25 cellular contexts compared by ENCODE assay signal in genomic region chr5:95532415-95532814, GRCh38.
"Had no signal": no experiment of that assay in that cellular context is flagged by ENCODE, and none has a peak within 500 bp of the region (broad histone marks: within the 10 kb centered on the region; RNA-seq: fewer than 3 reads in every experiment).

No MANE protein-coding gene starts in this region.

- H3K4me3 ChIP-seq: gastrocnemius medialis, lung, neural progenitor cell, prostate gland, right atrium auricular region, spleen, testis, tibial artery had no signal

- H2AFZ ChIP-seq: neural progenitor cell had no signal

- H3K9ac ChIP-seq: neural progenitor cell had no signal

- H3K4me1 ChIP-seq: gastrocnemius medialis, neural progenitor cell, prostate gland, right atrium auricular region, spleen had no signal

- H3K4me1 Mint-ChIP-seq: nephron, neural progenitor cell had no signal

- H3K4me3 Mint-ChIP-seq: memory B cell; naive thymus-derived CD4-positive, alpha-beta T cell; nephron; neural progenitor cell; stimulated activated memory B cell treated with anti-CD40 and anti-IgM and Interleukin-4, amounts not matched to agents 10 μg/mL and 1 μg/mL and 100 μg/mL, for 72 hours; type B pancreatic cell had no signal

- H3K4me2 ChIP-seq: neural progenitor cell had no signal

- H3K27ac Mint-ChIP-seq: nephron; neural progenitor cell; stimulated activated memory B cell treated with anti-CD40 and anti-IgM and Interleukin-4, amounts not matched to agents 10 μg/mL and 1 μg/mL and 100 μg/mL, for 72 hours had no signal

- ATAC-seq: esophagus mucosa; gastrocnemius medialis; left lobe of liver; naive thymus-derived CD4-positive, alpha-beta T cell; sciatic nerve; stimulated activated memory B cell treated with anti-CD40 and anti-IgM and Interleukin-4, amounts not matched to agents 10 μg/mL and 1 μg/mL and 100 μg/mL, for 72 hours; stimulated activated naive CD8-positive, alpha-beta T cell treated with anti-CD3 and anti-CD28 coated beads, Interleukin-15, Interleukin-2, amounts not matched to agents 100 U/mL and 50 U/mL, for 24 hours had no signal

- FAIRE-seq: kidney had no signal

- H3K27me3 Mint-ChIP-seq: memory B cell; naive thymus-derived CD4-positive, alpha-beta T cell; stimulated activated memory B cell treated with anti-CD40 and anti-IgM and Interleukin-4, amounts not matched to agents 10 μg/mL and 1 μg/mL and 100 μg/mL, for 72 hours; type B pancreatic cell had no signal

- H3K9me3 Mint-ChIP-seq: memory B cell; naive thymus-derived CD4-positive, alpha-beta T cell; nephron; neural progenitor cell; stimulated activated memory B cell treated with anti-CD40 and anti-IgM and Interleukin-4, amounts not matched to agents 10 μg/mL and 1 μg/mL and 100 μg/mL, for 72 hours; type B pancreatic cell had no signal

- H3K27me3 ChIP-seq: gastrocnemius medialis, neural progenitor cell, right atrium auricular region, spleen, testis, tibial artery had no signal

- H3K36me3 ChIP-seq: prostate gland had no signal

- H3K27ac ChIP-seq: epithelial cell of prostate, gastrocnemius medialis, neural progenitor cell, prostate gland, right atrium auricular region, spleen, testis, tibial artery had no signal

- DNase-seq: cortex of kidney; foreskin fibroblast; gastrocnemius medialis; head of caudate nucleus; kidney; midbrain; naive thymus-derived CD4-positive, alpha-beta T cell; spleen; stimulated activated CD4-positive, alpha-beta T cell treated with anti-CD3 and anti-CD28 coated beads, Interleukin-4, amount 100 ng/mL, for 4 hours; stimulated activated naive CD8-positive, alpha-beta T cell treated with anti-CD3 and anti-CD28 coated beads, Interleukin-15, Interleukin-2, amounts not matched to agents 100 U/mL and 50 U/mL, for 24 hours; substantia nigra; tibial artery had no signal

- H3K9me3 ChIP-seq: gastrocnemius medialis, prostate gland, right atrium auricular region, spleen, testis, tibial artery had no signal
